Comparison of ENCODE assay signal across 10 cellular contexts in the genomic region with DNA sequence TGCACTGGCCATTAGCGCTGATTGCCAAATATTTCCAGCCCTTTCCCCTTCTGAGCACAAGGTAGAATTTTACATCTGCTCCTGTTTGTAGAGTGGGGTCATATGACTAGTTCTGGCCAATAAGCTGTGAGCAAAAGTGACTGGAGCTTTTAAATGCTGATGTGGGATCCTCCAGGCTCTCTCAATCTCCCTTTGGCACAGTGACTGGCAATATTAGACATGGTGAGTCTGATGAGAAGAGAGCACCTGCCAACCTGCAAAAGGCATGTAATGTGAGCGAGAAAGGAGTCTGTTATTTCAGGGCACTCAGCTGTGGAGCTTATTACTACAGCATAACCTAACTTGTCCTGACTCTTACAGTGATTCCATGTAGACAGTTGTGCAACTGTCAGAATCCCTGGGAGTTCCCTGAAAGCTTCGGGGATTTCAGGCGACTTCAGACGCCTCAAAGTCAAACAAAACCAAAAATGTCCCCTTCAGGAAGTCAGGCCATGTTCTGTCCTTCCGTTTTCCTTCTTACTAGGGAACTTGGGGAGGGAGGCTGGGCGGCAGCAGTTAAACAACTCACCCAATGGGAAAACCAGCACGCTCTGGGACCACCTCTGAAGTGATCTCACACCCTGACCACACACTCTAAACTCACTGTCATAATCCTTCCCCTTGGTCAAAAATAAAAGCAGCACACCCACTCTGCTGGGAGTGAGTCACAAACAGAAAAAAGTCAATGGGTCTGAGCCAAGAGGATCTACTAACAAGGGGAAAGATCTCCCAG. TPM values are rescaled to one million over a fixed set of nuclear protein-coding genes. Genes with fewer than 3 reads are reported as not detected.
DNase-seq lines count a peak whose midpoint lies in the region; ATAC-seq, FAIRE-seq and TF ChIP-seq lines count a peak whose summit lies in the region.
"Had no signal": no experiment of that assay in that cellular context is flagged by ENCODE, and none has a peak within 500 bp of the region (broad histone marks: within the 10 kb centered on the region; RNA-seq: fewer than 3 reads in every experiment).

No MANE protein-coding gene starts in this region.

- TF ChIP-seq EP300 in K562 (IDR thresholded peaks at IDR 0.05; ENCODE audit: low read length) = peak; percentile 60; the same call in 1 of the 2 replicates

- intact Hi-C loops in K562 (cut with micrococcal nuclease) = loop anchor here (2.0 kb wide), 1 partner anchor 31 kb away; no protein-coding TSS in a partner anchor

- peak; percentile 16 to 34 for DNase-seq in activated CD4-positive, alpha-beta T cell treated with anti-CD3 and anti-CD28 coated beads for 24 hours (ENCODE audit: low read depth in 2 of 2)
- DNase-seq in activated CD4-positive, alpha-beta T cell treated with anti-CD3 and anti-CD28 coated beads for 1 hour = no peak
- DNase-seq in RKO (ENCODE audit: low spot score) (peak; percentile 97), K562 (ENCODE audit: extremely low read depth in 1 of 4, low spot score in 3 of 4) (peak; percentile 79 to 88 (median 80)), NAMALWA (ENCODE audit: low spot score) (no peak)
- DNase-seq in naive thymus-derived CD8-positive, alpha-beta T cell = no peak
- DNase-seq: DND-41 had no signal

- H3K9me3 ChIP-seq in K562 (replicated peaks; ENCODE audit: control insufficient read depth, insufficient read depth, low read depth, low read length) = no peaks in the 10 kb centered on the region

- BruUV-seq in K562 (replicated peaks; lab: Mats Ljungman, UMichigan) = TSS peak; percentile 76

- peak; percentile 3 to 15; a peak in 1 of 4 replicates for TF ChIP-seq RAD21 in K562 (CRISPR knock-in tag; conservative IDR thresholded peaks at IDR 0.05 in 1 of 2, IDR thresholded peaks at IDR 0.05 in 1 of 2)

- H3K36me3 ChIP-seq in K562 (ENCODE audit: control insufficient read depth, insufficient read depth, low read length) = no peaks in the 10 kb centered on the region
- H3K36me3 ChIP-seq: cardiac muscle cell had no signal

- POLR2A ChIA-PET in K562 (lab: Yijun Ruan, JAX) = interaction anchor here (0.6 to 1.5 kb wide), 7 partner anchors 9 to 1996 kb away, joined by 3 to 5 read pairs (median 4); no protein-coding TSS in a partner anchor
- POLR2A ChIA-PET in naive thymus-derived CD8-positive, alpha-beta T cell (lab: Charles Lee) = interaction anchor here (0.7 to 1.0 kb wide), 2 partner anchors 24 to 52 kb away, joined by 3 to 7 read pairs; no protein-coding TSS in a partner anchor

- peaks cover 35 to 52% of the 10 kb centered on the region in 2 experiments for H3K4me1 ChIP-seq in K562 (replicated peaks in 1 of 2; ENCODE audit: control insufficient read depth in 2 of 2, insufficient read depth in 2 of 2, low read length in 2 of 2)

- CTCF ChIA-PET in K562 (lab: Yijun Ruan, JAX; ENCODE audit: low intra/inter-chr PET ratio) = no interaction called here

- in situ Hi-C loops in K562 (cut with MboI) = no loop called here

- peaks cover 0 to 6% (median 0%) of the 10 kb centered on the region in 3 donors for H3K36me3 Mint-ChIP-seq in naive thymus-derived CD8-positive, alpha-beta T cell

- TF ChIP-seq POLR2A in K562 (conservative IDR thresholded peaks at IDR 0.05) = no peak

- peak; percentile 89 for FAIRE-seq in K562 (lab: Jason Lieb, UNC)

- no peaks in the 10 kb centered on the region for H3K79me2 ChIP-seq in K562 (ENCODE audit: control insufficient read depth, insufficient read depth, low read length)

- H3K4me3 ChIP-seq in K562 = no peak overlapping the region
- H3K4me3 ChIP-seq: cardiac muscle cell had no signal

- 19% methylated on average over 8 of the region's 8 CpGs for WGBS in K562 (ENCODE audit: insufficient coverage, low coverage, missing lambda C conversion rate)

- ATAC-seq in HG02798 (IDR thresholded peaks at IDR 0.05; ENCODE audit: poor library complexity, unreplicated experiment) (peak; percentile 64), K562 (peak; percentile 72), GM21367 (IDR thresholded peaks at IDR 0.05; ENCODE audit: unreplicated experiment) (no peak)
- ATAC-seq in naive thymus-derived CD8-positive, alpha-beta T cell = no peak

- peak overlapping the region; percentile 52 for H3K4me2 ChIP-seq in K562 (ENCODE audit: insufficient read depth, low read length)

- H3K4me1 Mint-ChIP-seq in naive thymus-derived CD8-positive, alpha-beta T cell = peaks cover 14 to 42% (median 35%) of the 10 kb centered on the region in 4 donors

- peaks cover 8 to 13% of the 10 kb centered on the region in 2 experiments; a peak in 4 of 5 replicates for H3K27me3 ChIP-seq in K562 (ENCODE audit: control insufficient read depth in 2 of 2, insufficient read depth in 2 of 2, low read length in 2 of 2)
- H3K27me3 ChIP-seq: cardiac muscle cell had no signal

- no peaks in the 10 kb centered on the region; the same call in 1 of the 2 replicates for H4K20me1 ChIP-seq in K562 (replicated peaks; ENCODE audit: control insufficient read depth, insufficient read depth, low read length)

- H3K27me3 Mint-ChIP-seq in naive thymus-derived CD8-positive, alpha-beta T cell = peaks cover 0 to 2% (median 2%) of the 10 kb centered on the region in 5 donors

- no peaks in the 10 kb centered on the region for H3K9me1 ChIP-seq in K562 (ENCODE audit: control insufficient read depth, insufficient read depth, low read length)

- H3K9ac ChIP-seq in K562 (ENCODE audit: insufficient read depth in 1 of 2, low read depth in 2 of 2, low read length in 2 of 2) = peak overlapping the region; percentile 45 to 56; a peak in 3 of 4 replicates

- no peaks in the 10 kb centered on the region for H3K9me3 Mint-ChIP-seq in naive thymus-derived CD8-positive, alpha-beta T cell

- peak overlapping the region; percentile 85 for H2AFZ ChIP-seq in K562 (ENCODE audit: low read depth, low read length)

- H3K27ac Mint-ChIP-seq in naive thymus-derived CD8-positive, alpha-beta T cell = peak overlapping the region in 8 of 10 donors; percentile 9 to 76 (median 56)

- H3K4me3 Mint-ChIP-seq in naive thymus-derived CD8-positive, alpha-beta T cell = peak overlapping the region in 2 of 10 donors; percentile 2 to 27

- no peak for TF ChIP-seq CTCF in K562 (IDR thresholded peaks at IDR 0.05 in 2 of 3, conservative IDR thresholded peaks at IDR 0.05 in 1 of 3; ENCODE audit: insufficient read depth in 2 of 3, low read depth in 1 of 3, low read length in 3 of 3)

- H3K27ac ChIP-seq in K562 (ENCODE audit: extremely low read depth, low read depth, low read length) = peak overlapping the region; percentile 81
- H3K27ac ChIP-seq: cardiac muscle cell had no signal

TF ChIP-seq in K562, 482 proteins besides CTCF, POLR2A, EP300 and RAD21 (continues in another document):
- TF ChIP-seq NR4A1 (CRISPR knock-in tag; IDR thresholded peaks at IDR 0.05) = no peak; the same call in 1 of the 2 replicates
- no peak for TF ChIP-seq NR4A1 (tag; IDR thresholded peaks at IDR 0.05)
- TF ChIP-seq NFATC3 (IDR thresholded peaks at IDR 0.05) = no peak

RNA-seq across cellular contexts. Expression of gene RASSF5, which starts 3.6 kb away (rescaled TPM):
- 17.2 and 26.4 TPM in 2 replicates for total RNA-seq in K562 (2011; cell fraction: chromatin; rRNA removed; ENCODE audit: low replicate concordance)
- 14.7 and 19.2 TPM in 2 replicates for total RNA-seq in K562 (2011; cell fraction: nucleolus; rRNA removed)
- total RNA-seq in K562 (2011; cell fraction: nucleoplasm; rRNA removed) = 15.8 and 17.7 TPM in 2 replicates
- total RNA-seq in K562 (2014; rRNA removed) (25.2 and 32.1 TPM in 2 replicates), K562 (2014; rRNA removed; fragmentation: Illumina TruSeq; extraction: Trizol) (20.3 and 21.7 TPM in 2 replicates), K562 (2015; rRNA removed; fragmentation: Illumina TruSeq; extraction: Trizol) (26.7 and 28.5 TPM in 2 replicates), K562 (2021) (35.2 and 38.1 TPM in 2 replicates)
- polyA plus RNA-seq in K562 (2011; rRNA removed) (20.8 and 42.4 TPM in 2 replicates), K562 (2014; fragmentation: Illumina TruSeq; extraction: Trizol) (36.1 and 41.0 TPM in 2 replicates), K562 (2014; fragmentation: Nextera tagmentation; extraction: Ambion mirVana) (1 to 10 TPM; 6.1 to 6.9 TPM), K562 (2014; rRNA removed) (27.4 and 27.9 TPM in 2 replicates)
- 24.2 and 36.3 TPM in 2 replicates for polyA plus RNA-seq in K562 (2011; cell fraction: cytosol; rRNA removed)
- 58.6 and 70.3 TPM in 2 replicates for polyA plus RNA-seq in K562 (2011; cell fraction: nucleus; rRNA removed)
- polyA plus RNA-seq in K562 (2012) = 33.6 and 70.4 TPM in 2 replicates
- 24.4 and 42.9 TPM in 2 replicates for polyA minus RNA-seq in K562 (2011; rRNA and poly(A)+ RNA removed)
- polyA minus RNA-seq in K562 (2011; cell fraction: cytosol; rRNA and poly(A)+ RNA removed) = 19.2 and 30.5 TPM in 2 replicates
- 23.4 and 57.9 TPM in 2 replicates for polyA minus RNA-seq in K562 (2011; cell fraction: nucleus; rRNA and poly(A)+ RNA removed)
- 100 to 1,000 TPM; 224 to 229 TPM for total RNA-seq in naive thymus-derived CD8-positive, alpha-beta T cell
- 100 to 1,000 TPM; 233 to 358 (median 291) TPM for polyA plus RNA-seq in naive thymus-derived CD8-positive, alpha-beta T cell

RNA-seq across cellular contexts. Expression of gene IKBKE, which starts 33.5 kb away (rescaled TPM):
- total RNA-seq in K562 (2011; cell fraction: chromatin; rRNA removed; ENCODE audit: low replicate concordance) = 4.6 and 15.1 TPM in 2 replicates
- 3.8 and 6.3 TPM in 2 replicates for total RNA-seq in K562 (2011; cell fraction: nucleolus; rRNA removed)
- 3.2 and 3.4 TPM in 2 replicates for total RNA-seq in K562 (2011; cell fraction: nucleoplasm; rRNA removed)
- total RNA-seq in K562 (2014; rRNA removed) (4.6 and 6.4 TPM in 2 replicates), K562 (2014; rRNA removed; fragmentation: Illumina TruSeq; extraction: Trizol) (1.8 and 2.3 TPM in 2 replicates), K562 (2015; rRNA removed; fragmentation: Illumina TruSeq; extraction: Trizol) (5.0 and 5.4 TPM in 2 replicates), K562 (2021) (6.1 and 6.8 TPM in 2 replicates)
- polyA plus RNA-seq in K562 (2011; rRNA removed) (4.2 and 4.6 TPM in 2 replicates), K562 (2014; fragmentation: Illumina TruSeq; extraction: Trizol) (3.7 and 4.9 TPM in 2 replicates), K562 (2014; fragmentation: Nextera tagmentation; extraction: Ambion mirVana) (1 to 10 TPM; 7.9 to 9.0 TPM), K562 (2014; rRNA removed) (4.8 and 9.1 TPM in 2 replicates)
- polyA plus RNA-seq in K562 (2011; cell fraction: cytosol; rRNA removed) = 2.8 and 6.8 TPM in 2 replicates
- polyA plus RNA-seq in K562 (2011; cell fraction: nucleus; rRNA removed) = 9.2 and 11.6 TPM in 2 replicates
- 6.6 and 7.4 TPM in 2 replicates for polyA plus RNA-seq in K562 (2012)
- 3.5 and 4.0 TPM in 2 replicates for polyA minus RNA-seq in K562 (2011; rRNA and poly(A)+ RNA removed)
- polyA minus RNA-seq in K562 (2011; cell fraction: cytosol; rRNA and poly(A)+ RNA removed) = 2.1 and 3.5 TPM in 2 replicates
- polyA minus RNA-seq in K562 (2011; cell fraction: nucleus; rRNA and poly(A)+ RNA removed) = 6.9 and 10.1 TPM in 2 replicates
- total RNA-seq in naive thymus-derived CD8-positive, alpha-beta T cell = 10 to 100 TPM; 82.9 to 87.3 TPM
- polyA plus RNA-seq in naive thymus-derived CD8-positive, alpha-beta T cell = 10 to 100 TPM; 40.5 to 57.0 (median 55.5) TPM

Comparison
In these comparisons a context has a peak if more than half of its experiments do, and no peak if none do; other contexts are left out.
1. DNase-seq: peak in activated CD4-positive, alpha-beta T cell treated with anti-CD3 and anti-CD28 coated beads for 24 hours (2 of 2), RKO (single experiment) and K562 (4 of 4); none in activated CD4-positive, alpha-beta T cell treated with anti-CD3 and anti-CD28 coated beads for 1 hour (single experiment), naive thymus-derived CD8-positive, alpha-beta T cell (0 of 10) and NAMALWA (single experiment).
2. ATAC-seq: peak in HG02798 (single experiment) and K562 (single experiment); none in naive thymus-derived CD8-positive, alpha-beta T cell (0 of 2) and GM21367 (single experiment).
3. RNA of gene RASSF5, which starts 3.6 kb away (total RNA-seq): 224 to 229 TPM in naive thymus-derived CD8-positive, alpha-beta T cell; 14.7 to 38.1 TPM in K562; every median in the first group is over 4 times any median in the second.
4. RNA of gene IKBKE, which starts 33.5 kb away (total RNA-seq): 82.9 to 87.3 TPM in naive thymus-derived CD8-positive, alpha-beta T cell; 1.8 to 15.1 TPM in K562; every median in the first group is over 4 times any median in the second.